Comparison of ENCODE assay signal across 1 cellular context in genomic region chr22:46738961-46739870, GRCh38.
TF ChIP-seq lines count a peak whose summit lies in the region.

No MANE protein-coding gene starts in this region.

TF ChIP-seq in HepG2, 621 proteins besides CTCF, POLR2A, EP300 and RAD21 (continues in another document):
- no peak for TF ChIP-seq KDM4B (CRISPR knock-in tag; IDR thresholded peaks at IDR 0.05)
- no peak; the same call in 1 of the 2 replicates for TF ChIP-seq ZNF784 (CRISPR knock-in tag; IDR thresholded peaks at IDR 0.05; ENCODE audit: borderline replicate concordance)
- peak; percentile 24 for TF ChIP-seq PHF8 (CRISPR knock-in tag; IDR thresholded peaks at IDR 0.05)
- no peak for TF ChIP-seq ZFP41 (CRISPR knock-in tag; IDR thresholded peaks at IDR 0.05; ENCODE audit: borderline replicate concordance)
- TF ChIP-seq SP1 (IDR thresholded peaks at IDR 0.05) = no peak
- TF ChIP-seq SP1 (CRISPR knock-in tag; IDR thresholded peaks at IDR 0.05) = no peak
- TF ChIP-seq ZNF580 (CRISPR knock-in tag; IDR thresholded peaks at IDR 0.05; ENCODE audit: borderline replicate concordance, low read depth) = no peak
- no peak for TF ChIP-seq ZNF7 (CRISPR knock-in tag; IDR thresholded peaks at IDR 0.05)
- TF ChIP-seq YEATS2 (CRISPR knock-in tag; IDR thresholded peaks at IDR 0.05; ENCODE audit: borderline replicate concordance) = peak; percentile 73; the same call in 1 of the 2 replicates
- TF ChIP-seq ZNF367 (CRISPR knock-in tag; IDR thresholded peaks at IDR 0.05; ENCODE audit: borderline replicate concordance) = no peak
- peak; percentile 96 for TF ChIP-seq ZNF687 (CRISPR knock-in tag; IDR thresholded peaks at IDR 0.05)
- 0 out of 2 replicates have a peak, but pooled peaks have one; percentile 7 for TF ChIP-seq RARA (CRISPR knock-in tag; IDR thresholded peaks at IDR 0.05)
- TF ChIP-seq JDP2 (CRISPR knock-in tag; IDR thresholded peaks at IDR 0.05; ENCODE audit: borderline replicate concordance) = no peak; the same call in 1 of the 2 replicates
- no peak for TF ChIP-seq WIZ (CRISPR knock-in tag; IDR thresholded peaks at IDR 0.05)
- TF ChIP-seq TMF1 (CRISPR knock-in tag; IDR thresholded peaks at IDR 0.05; ENCODE audit: low read depth) = peak; percentile 11
- no peak for TF ChIP-seq BCLAF1 (IDR thresholded peaks at IDR 0.05)
- no peak for TF ChIP-seq ZMAT3 (CRISPR knock-in tag; conservative IDR thresholded peaks at IDR 0.05)
- no peak; the same call in 1 of the 2 replicates for TF ChIP-seq HOXA3 (CRISPR knock-in tag; IDR thresholded peaks at IDR 0.05)
- peak; percentile 73; the same call in 1 of the 2 replicates for TF ChIP-seq ATF7-NPFF (CRISPR knock-in tag; IDR thresholded peaks at IDR 0.05; ENCODE audit: low read depth)
- peak; percentile 77 for TF ChIP-seq ZFP91 (CRISPR knock-in tag; IDR thresholded peaks at IDR 0.05; ENCODE audit: borderline replicate concordance)
- 0 out of 2 replicates have a peak, but pooled peaks have one; percentile 46 for TF ChIP-seq ZC3H4 (CRISPR knock-in tag; IDR thresholded peaks at IDR 0.05; ENCODE audit: borderline replicate concordance)
- TF ChIP-seq ZNF776 (CRISPR knock-in tag; IDR thresholded peaks at IDR 0.05) = 0 out of 2 replicates have a peak, but pooled peaks have one; percentile 7
- no peak for TF ChIP-seq HMG20B (CRISPR knock-in tag; conservative IDR thresholded peaks at IDR 0.05)
- TF ChIP-seq ISL2 (CRISPR knock-in tag; IDR thresholded peaks at IDR 0.05) = no peak
- TF ChIP-seq ZNF362 (CRISPR knock-in tag; IDR thresholded peaks at IDR 0.05; ENCODE audit: borderline replicate concordance) = no peak
- no peak for TF ChIP-seq AHR (CRISPR knock-in tag; IDR thresholded peaks at IDR 0.05)
- TF ChIP-seq ZFYVE20 (CRISPR knock-in tag; IDR thresholded peaks at IDR 0.05; ENCODE audit: borderline replicate concordance, low read depth) = 0 out of 2 replicates have a peak, but pooled peaks have one; percentile 43
- TF ChIP-seq JUND (CRISPR knock-in tag; IDR thresholded peaks at IDR 0.05) = peak; percentile 73
- TF ChIP-seq CHCHD3 (CRISPR knock-in tag; IDR thresholded peaks at IDR 0.05) = peak; percentile 62; the same call in 1 of the 2 replicates
- peak; percentile 70 for TF ChIP-seq SALL1 (CRISPR knock-in tag; IDR thresholded peaks at IDR 0.05)
- peak; percentile 86 for TF ChIP-seq ZBTB7A (CRISPR knock-in tag; IDR thresholded peaks at IDR 0.05)
- peak; percentile 98 for TF ChIP-seq HNRNPL (IDR thresholded peaks at IDR 0.05; ENCODE audit: low read depth, low read length)
- no peak; the same call in 1 of the 2 replicates for TF ChIP-seq PHF21A (CRISPR knock-in tag; IDR thresholded peaks at IDR 0.05)
- no peak for TF ChIP-seq ATF1 (CRISPR knock-in tag; IDR thresholded peaks at IDR 0.05)
- no peak for TF ChIP-seq SOX6 (IDR thresholded peaks at IDR 0.05)
- no peak for TF ChIP-seq SOX6 (CRISPR knock-in tag; IDR thresholded peaks at IDR 0.05)
- 0 out of 2 replicates have a peak, but pooled peaks have one; percentile 38 for TF ChIP-seq HOXD1 (CRISPR knock-in tag; IDR thresholded peaks at IDR 0.05)
- no peak for TF ChIP-seq SNAPC2 (CRISPR knock-in tag; IDR thresholded peaks at IDR 0.05)
- no peak for TF ChIP-seq ZNF224 (CRISPR knock-in tag; IDR thresholded peaks at IDR 0.05)
- TF ChIP-seq ARNTL (CRISPR knock-in tag; IDR thresholded peaks at IDR 0.05) = peak; percentile 60; the same call in 1 of the 2 replicates
- no peak for TF ChIP-seq ZNF124 (CRISPR knock-in tag; IDR thresholded peaks at IDR 0.05)
- no peak for TF ChIP-seq ZNF674 (CRISPR knock-in tag; IDR thresholded peaks at IDR 0.05; ENCODE audit: low read depth)
- TF ChIP-seq RBAK (CRISPR knock-in tag; IDR thresholded peaks at IDR 0.05) = no peak
- no peak for TF ChIP-seq CBX2 (IDR thresholded peaks at IDR 0.05; ENCODE audit: low read depth, low read length)
- no peak for TF ChIP-seq CBX2 (CRISPR knock-in tag; IDR thresholded peaks at IDR 0.05; ENCODE audit: low read depth)
- TF ChIP-seq NR1H2 (CRISPR knock-in tag; IDR thresholded peaks at IDR 0.05; ENCODE audit: borderline replicate concordance, low read depth) = no peak
- no peak for TF ChIP-seq THYN1 (CRISPR knock-in tag; IDR thresholded peaks at IDR 0.05; ENCODE audit: borderline replicate concordance, low read depth)
- no peak for TF ChIP-seq FOSL1 (CRISPR knock-in tag; IDR thresholded peaks at IDR 0.05; ENCODE audit: borderline replicate concordance)
- TF ChIP-seq MYPOP (CRISPR knock-in tag; IDR thresholded peaks at IDR 0.05) = no peak
- TF ChIP-seq HOXA7 (CRISPR knock-in tag; IDR thresholded peaks at IDR 0.05) = no peak
- TF ChIP-seq SYNCRIP (IDR thresholded peaks at IDR 0.05; ENCODE audit: insufficient read depth, low read depth, low read length) = no peak
- no peak for TF ChIP-seq ZNF703 (CRISPR knock-in tag; IDR thresholded peaks at IDR 0.05; ENCODE audit: borderline replicate concordance)
- no peak for TF ChIP-seq REST (IDR thresholded peaks at IDR 0.05; ENCODE audit: borderline replicate concordance in 1 of 2, low read depth in 1 of 2, low read length in 2 of 2)
- no peak for TF ChIP-seq ZNF557 (CRISPR knock-in tag; IDR thresholded peaks at IDR 0.05)
- peak; percentile 40 for TF ChIP-seq PHF20 (CRISPR knock-in tag; IDR thresholded peaks at IDR 0.05)
- no peak for TF ChIP-seq ZNF749 (CRISPR knock-in tag; IDR thresholded peaks at IDR 0.05; ENCODE audit: borderline replicate concordance)
- TF ChIP-seq ZMYM4 (CRISPR knock-in tag; IDR thresholded peaks at IDR 0.05) = 0 out of 2 replicates have a peak, but pooled peaks have one; percentile 20
- TF ChIP-seq HCFC1 (IDR thresholded peaks at IDR 0.05; ENCODE audit: low read depth, low read length) = no peak
- no peak; the same call in 1 of the 2 replicates for TF ChIP-seq FOXK1 (CRISPR knock-in tag; IDR thresholded peaks at IDR 0.05; ENCODE audit: borderline replicate concordance, low read depth)
- TF ChIP-seq ZNF713 (CRISPR knock-in tag; IDR thresholded peaks at IDR 0.05) = no peak
- TF ChIP-seq BRCA1 (CRISPR knock-in tag; IDR thresholded peaks at IDR 0.05) = no peak
- TF ChIP-seq ATF7 (IDR thresholded peaks at IDR 0.05) = no peak
- TF ChIP-seq ATF7 (CRISPR knock-in tag; IDR thresholded peaks at IDR 0.05) = no peak
- TF ChIP-seq THAP11 (CRISPR knock-in tag; IDR thresholded peaks at IDR 0.05) = peak; percentile 16; the same call in 1 of the 2 replicates
